Comparison of ENCODE assay signal across 22 cellular contexts in genomic region chr12:104823985-104824441, GRCh38.
DNase-seq lines count a peak whose midpoint lies in the region; ATAC-seq, FAIRE-seq and TF ChIP-seq lines count a peak whose summit lies in the region.
"Had no signal": no experiment of that assay in that cellular context is flagged by ENCODE, and none has a peak within 500 bp of the region (broad histone marks: within the 10 kb centered on the region; RNA-seq: fewer than 3 reads in every experiment).

No MANE protein-coding gene starts in this region.

- FAIRE-seq in K562 (lab: Jason Lieb, UNC): peak; percentile 79
- FAIRE-seq: A549, GM12892, H54, TTC549 had no signal

- peak overlapping the region; percentile 51 for H3K4me2 ChIP-seq in K562 (ENCODE audit: insufficient read depth, low read length)
- H3K4me2 ChIP-seq: A549 had no signal

- in situ Hi-C loops in K562 (cut with MboI): no loop called here

- H3K36me3 ChIP-seq in heart left ventricle: no peaks in the 10 kb centered on the region
- no peaks in the 10 kb centered on the region for H3K36me3 ChIP-seq in right atrium auricular region
- H3K36me3 ChIP-seq in K562 (ENCODE audit: control insufficient read depth, insufficient read depth, low read length): no peaks in the 10 kb centered on the region
- H3K36me3 ChIP-seq in spleen: no peaks in the 10 kb centered on the region

- no peaks in the 10 kb centered on the region for H4K20me1 ChIP-seq in K562 (replicated peaks; ENCODE audit: control insufficient read depth, insufficient read depth, low read length)

- no peak for TF ChIP-seq EP300 in K562 (IDR thresholded peaks at IDR 0.05; ENCODE audit: low read length)

- TF ChIP-seq POLR2A in heart left ventricle (IDR thresholded peaks at IDR 0.05) (no peak), K562 (conservative IDR thresholded peaks at IDR 0.05) (no peak), spleen (IDR thresholded peaks at IDR 0.05) (no peak)

- ATAC-seq in heart left ventricle (peak in 1 of 4 donors; percentile 70), K562 (peak; percentile 92), HG03139 (IDR thresholded peaks at IDR 0.05; ENCODE audit: unreplicated experiment) (no peak), GM19455 (IDR thresholded peaks at IDR 0.05; ENCODE audit: unreplicated experiment) (no peak)
- ATAC-seq: gastroesophageal sphincter had no signal

- no peak for TF ChIP-seq CTCF in heart left ventricle (IDR thresholded peaks at IDR 0.05)
- TF ChIP-seq CTCF in right atrium auricular region (IDR thresholded peaks at IDR 0.05): no peak
- no peak for TF ChIP-seq CTCF in K562 (IDR thresholded peaks at IDR 0.05 in 2 of 3, conservative IDR thresholded peaks at IDR 0.05 in 1 of 3; ENCODE audit: insufficient read depth in 2 of 3, low read depth in 1 of 3, low read length in 3 of 3)
- no peak for TF ChIP-seq CTCF in spleen (IDR thresholded peaks at IDR 0.05 in 8 of 11, conservative IDR thresholded peaks at IDR 0.05 in 3 of 11)

- POLR2A ChIA-PET in K562 (lab: Yijun Ruan, JAX): no interaction called here

- H3K9me3 ChIP-seq in heart left ventricle (peaks cover 0 to 33% (median 13%) of the 10 kb centered on the region in 12 donors), right atrium auricular region (peaks cover 4 to 29% of the 10 kb centered on the region in 2 donors), K562 (replicated peaks; ENCODE audit: control insufficient read depth, insufficient read depth, low read depth, low read length) (peaks cover 2% of the 10 kb centered on the region; the same call in 1 of the 2 replicates), spleen (peaks cover 0 to 30% (median 27%) of the 10 kb centered on the region in 8 donors)

- intact Hi-C loops in heart left ventricle (cut with DNase I): no loop called here
- intact Hi-C loops in K562 (cut with micrococcal nuclease): loop anchor here (2.0 to 10.0 kb wide), 5 partner anchors 91 to 369 kb away; partner anchors contain the start of gene CHST11
- intact Hi-C loops in spleen (cut with DNase I; ENCODE audit: low total_unique reads): no loop called here

- H3K4me1 ChIP-seq in heart left ventricle (no peaks in the 10 kb centered on the region), right atrium auricular region (no peaks in the 10 kb centered on the region), K562 (replicated peaks in 1 of 2; ENCODE audit: control insufficient read depth in 2 of 2, insufficient read depth in 2 of 2, low read length in 2 of 2) (peaks cover 4 to 6% of the 10 kb centered on the region in 2 experiments; a peak in 4 of 5 replicates), spleen (no peaks in the 10 kb centered on the region)
- H3K4me1 ChIP-seq: A549, gastroesophageal sphincter had no signal

- CTCF ChIA-PET in K562 (lab: Yijun Ruan, JAX; ENCODE audit: low intra/inter-chr PET ratio): no interaction called here

- H2AFZ ChIP-seq in K562 (ENCODE audit: low read depth, low read length): peak overlapping the region; percentile 93

- DNase-seq in heart left ventricle (peak in 3 of 5 donors; percentile 18 to 37 (median 29)), right atrium auricular region (ENCODE audit: low spot score) (no peak), NOMO-1 treated with DMSO at 0.1 percent for 48 hours (lab: John Stamatoyannopoulos, UW; ENCODE audit: unreplicated experiment) (peak; percentile 86), K562 (ENCODE audit: extremely low read depth in 1 of 4, low spot score in 3 of 4) (peak in 2 of 4 experiments; percentile 23 to 60), spleen (peak; percentile 78), SW480 (ENCODE audit: low spot score) (no peak)
- DNase-seq: activated CD4-positive, alpha-beta T cell treated with anti-CD3 and anti-CD28 coated beads, Interleukin-2, amount 50 U/mL, for 4 hours; activated naive CD4-positive, alpha-beta T cell treated with Interleukin-2 at 50 U/mL for 16 hours; activated T-cell treated with anti-CD3 and anti-CD28 coated beads for 4 hours; C1 segment of cervical spinal cord; cerebellar nuclear complex; effector CD4-positive, alpha-beta T cell; kidney glomerular epithelial cell; MV-4-11; NCI-H2029 treated with DMSO at 0.1 percent for 48 hours had no signal

- no peaks in the 10 kb centered on the region for H3K79me2 ChIP-seq in K562 (ENCODE audit: control insufficient read depth, insufficient read depth, low read length)

- H3K9ac ChIP-seq in K562 (ENCODE audit: insufficient read depth in 1 of 2, low read depth in 2 of 2, low read length in 2 of 2): no peak overlapping the region; a peak in 1 of 4 replicates

- H3K27me3 ChIP-seq in heart left ventricle: no peaks in the 10 kb centered on the region
- no peaks in the 10 kb centered on the region for H3K27me3 ChIP-seq in right atrium auricular region
- no peaks in the 10 kb centered on the region for H3K27me3 ChIP-seq in K562 (ENCODE audit: control insufficient read depth in 2 of 2, insufficient read depth in 2 of 2, low read length in 2 of 2)
- no peaks in the 10 kb centered on the region for H3K27me3 ChIP-seq in spleen (replicated peaks in 1 of 7)
- H3K27me3 ChIP-seq: gastroesophageal sphincter had no signal

- H3K9me1 ChIP-seq in K562 (ENCODE audit: control insufficient read depth, insufficient read depth, low read length): no peaks in the 10 kb centered on the region

- TF ChIP-seq RAD21 in K562 (CRISPR knock-in tag; conservative IDR thresholded peaks at IDR 0.05 in 1 of 2, IDR thresholded peaks at IDR 0.05 in 1 of 2): no peak

- WGBS in heart left ventricle, 4 donors: 77 to 86% (median 82%) methylated on average over 6 to 9 of the region's 9 CpGs
- 20% methylated on average over 9 of the region's 9 CpGs for WGBS in K562 (ENCODE audit: insufficient coverage, low coverage, missing lambda C conversion rate)
- WGBS in spleen, 5 donors: 76 to 91% (median 81%) methylated on average over 9 of the region's 9 CpGs

- H3K4me3 ChIP-seq in heart left ventricle (no peak overlapping the region), right atrium auricular region (no peak overlapping the region), K562 (peak overlapping the region; percentile 7; the same call in 1 of the 2 replicates), spleen (no peak overlapping the region)
- H3K4me3 ChIP-seq: A549, gastroesophageal sphincter had no signal

- H3K27ac ChIP-seq in heart left ventricle: no peak overlapping the region
- H3K27ac ChIP-seq in right atrium auricular region: no peak overlapping the region
- peak overlapping the region; percentile 19; the same call in 2 of the 3 replicates for H3K27ac ChIP-seq in K562 (ENCODE audit: extremely low read depth, low read depth, low read length)
- H3K27ac ChIP-seq in spleen: peak overlapping the region in 1 of 8 donors; percentile 37
- H3K27ac ChIP-seq: A549, gastroesophageal sphincter had no signal

- BruUV-seq in K562 (replicated peaks; lab: Mats Ljungman, UMichigan): no TSS peak

TF ChIP-seq in K562, 482 proteins besides CTCF, POLR2A, EP300 and RAD21 (continues in another document):
- TF ChIP-seq SPI1 (IDR thresholded peaks at IDR 0.05; ENCODE audit: borderline replicate concordance, low read depth, low read length): peak; percentile 93
- TF ChIP-seq NRF1 (conservative IDR thresholded peaks at IDR 0.05 in 1 of 2, IDR thresholded peaks at IDR 0.05 in 1 of 2): no peak
- no peak for TF ChIP-seq ZBTB33 (CRISPR knock-in tag; IDR thresholded peaks at IDR 0.05)
- no peak for TF ChIP-seq KLF16 (IDR thresholded peaks at IDR 0.05)
- no peak for TF ChIP-seq ZNF232 (CRISPR knock-in tag; IDR thresholded peaks at IDR 0.05)
- TF ChIP-seq SUPT5H (IDR thresholded peaks at IDR 0.05): no peak
- 0 out of 2 replicates have a peak, but pooled peaks have one; percentile 51 for TF ChIP-seq KLF1 (tag; IDR thresholded peaks at IDR 0.05)
- TF ChIP-seq CBX2 (IDR thresholded peaks at IDR 0.05; ENCODE audit: insufficient read depth, low read length, poor library complexity, severe bottlenecking): no peak
- 0 out of 2 replicates have a peak, but pooled peaks have one; percentile 23 for TF ChIP-seq GABPA (tag; conservative IDR thresholded peaks at IDR 0.05; ENCODE audit: low read depth)
- no peak for TF ChIP-seq LARP7 (IDR thresholded peaks at IDR 0.05)
- TF ChIP-seq ZBTB5 (IDR thresholded peaks at IDR 0.05): no peak
- TF ChIP-seq PPARD (CRISPR knock-in tag; IDR thresholded peaks at IDR 0.05): no peak
- TF ChIP-seq CTBP1 (IDR thresholded peaks at IDR 0.05; ENCODE audit: borderline replicate concordance): peak; percentile 25; the same call in 1 of the 2 replicates
- no peak for TF ChIP-seq FOXK2 (conservative IDR thresholded peaks at IDR 0.05 in 1 of 2, IDR thresholded peaks at IDR 0.05 in 1 of 2; ENCODE audit: low read depth in 2 of 2)
- no peak for TF ChIP-seq RBBP5 (IDR thresholded peaks at IDR 0.05; ENCODE audit: borderline replicate concordance, insufficient read depth, low read length, poor library complexity, severe bottlenecking)

Comparison
In these comparisons a context has a peak if more than half of its experiments do, and no peak if none do; other contexts are left out.
1. DNase-seq: peak in heart left ventricle (3 of 5), NOMO-1 treated with DMSO at 0.1 percent for 48 hours (single experiment) and spleen (single experiment); none in right atrium auricular region (single experiment) and SW480 (single experiment).